Comparison of ENCODE assay signal across 2 cellular contexts in genomic region chr10:97030894-97031293, GRCh38.
TF ChIP-seq lines count a peak whose summit lies in the region.

No MANE protein-coding gene starts in this region.

TF ChIP-seq in WTC11, 78 proteins besides CTCF, POLR2A, EP300 and RAD21 (continued from another document):
- no peak for TF ChIP-seq CDX4 (CRISPR knock-in tag; IDR thresholded peaks at IDR 0.05; ENCODE audit: borderline replicate concordance)
- TF ChIP-seq NFYB (CRISPR knock-in tag; conservative IDR thresholded peaks at IDR 0.05; ENCODE audit: low read depth) = no peak
- TF ChIP-seq E2F5 (CRISPR knock-in tag; IDR thresholded peaks at IDR 0.05) = no peak
- TF ChIP-seq ZMAT4 (CRISPR knock-in tag; IDR thresholded peaks at IDR 0.05) = no peak
- TF ChIP-seq CBFB (CRISPR knock-in tag; IDR thresholded peaks at IDR 0.05; ENCODE audit: low read depth) = no peak
- no peak for TF ChIP-seq HMGA2 (CRISPR knock-in tag; IDR thresholded peaks at IDR 0.05)
- no peak for TF ChIP-seq ZNF232 (CRISPR knock-in tag; IDR thresholded peaks at IDR 0.05)
- no peak for TF ChIP-seq CREB1 (CRISPR knock-in tag; IDR thresholded peaks at IDR 0.05)
- TF ChIP-seq GABPB1 (CRISPR knock-in tag; IDR thresholded peaks at IDR 0.05) = no peak
- no peak for TF ChIP-seq JUN (CRISPR knock-in tag; IDR thresholded peaks at IDR 0.05)
- TF ChIP-seq, protein P1, sequence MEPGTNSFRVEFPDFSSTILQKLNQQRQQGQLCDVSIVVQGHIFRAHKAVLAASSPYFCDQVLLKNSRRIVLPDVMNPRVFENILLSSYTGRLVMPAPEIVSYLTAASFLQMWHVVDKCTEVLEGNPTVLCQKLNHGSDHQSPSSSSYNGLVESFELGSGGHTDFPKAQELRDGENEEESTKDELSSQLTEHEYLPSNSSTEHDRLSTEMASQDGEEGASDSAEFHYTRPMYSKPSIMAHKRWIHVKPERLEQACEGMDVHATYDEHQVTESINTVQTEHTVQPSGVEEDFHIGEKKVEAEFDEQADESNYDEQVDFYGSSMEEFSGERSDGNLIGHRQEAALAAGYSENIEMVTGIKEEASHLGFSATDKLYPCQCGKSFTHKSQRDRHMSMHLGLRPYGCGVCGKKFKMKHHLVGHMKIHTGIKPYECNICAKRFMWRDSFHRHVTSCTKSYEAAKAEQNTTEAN (CRISPR knock-in tag; IDR thresholded peaks at IDR 0.05) = no peak
- TF ChIP-seq TEAD1 (CRISPR knock-in tag; IDR thresholded peaks at IDR 0.05) = no peak
- TF ChIP-seq CREM (CRISPR knock-in tag; IDR thresholded peaks at IDR 0.05) = no peak
- no peak for TF ChIP-seq E2F1 (CRISPR knock-in tag; IDR thresholded peaks at IDR 0.05)

TF ChIP-seq in SK-N-SH, 30 proteins besides CTCF, POLR2A, EP300 and RAD21 (continued from another document):
- TF ChIP-seq NFIC (IDR thresholded peaks at IDR 0.05; ENCODE audit: borderline replicate concordance) (no peak), RFX5 (IDR thresholded peaks at IDR 0.05; ENCODE audit: low read length) (no peak), FOXM1 (IDR thresholded peaks at IDR 0.05; ENCODE audit: low read depth) (no peak)
